23 cellular contexts compared by ENCODE assay signal in the genomic region with DNA sequence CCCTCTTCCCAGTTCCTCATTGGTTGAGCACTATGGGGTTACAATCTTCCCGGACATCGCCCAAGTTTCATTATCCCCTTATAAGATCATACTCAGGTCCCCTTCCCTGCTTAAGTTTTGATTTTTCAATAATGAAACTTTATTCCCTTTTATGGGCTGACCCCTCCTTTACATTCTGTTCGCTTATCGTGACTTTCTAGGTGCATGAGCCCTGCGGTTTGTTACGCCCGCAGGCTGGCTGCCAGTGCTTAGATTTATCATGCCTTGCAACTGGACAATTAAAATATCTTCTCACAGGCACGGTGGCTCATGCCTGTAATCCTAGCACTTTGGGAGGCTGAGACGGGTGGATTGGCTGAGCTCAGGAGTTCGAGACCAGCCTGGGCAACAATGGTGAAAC.
DNase-seq lines count a peak whose midpoint lies in the region; ATAC-seq, FAIRE-seq and TF ChIP-seq lines count a peak whose summit lies in the region.
"Had no signal": no experiment of that assay in that cellular context is flagged by ENCODE, and none has a peak within 500 bp of the region (broad histone marks: within the 10 kb centered on the region; RNA-seq: fewer than 3 reads in every experiment).

No MANE protein-coding gene starts in this region.

- no peak overlapping the region for H3K9ac ChIP-seq in astrocyte (ENCODE audit: low read length)
- H3K9ac ChIP-seq: BLaER1, GM23248 had no signal

- H3K79me2 ChIP-seq in astrocyte (ENCODE audit: insufficient read depth, low read length) = no peaks in the 10 kb centered on the region

- H3K4me1 ChIP-seq in astrocyte (ENCODE audit: insufficient read depth, low read length) (no peaks in the 10 kb centered on the region), small intestine (ENCODE audit: control insufficient read depth in 2 of 2, insufficient read depth in 1 of 2, low read depth in 1 of 2, low read length in 1 of 2) (no peaks in the 10 kb centered on the region)
- H3K4me1 ChIP-seq: BLaER1 had no signal

- H3K9me3 ChIP-seq in astrocyte (ENCODE audit: insufficient read depth, low read depth, low read length) = no peaks in the 10 kb centered on the region
- H3K9me3 ChIP-seq in small intestine (ENCODE audit: control insufficient read depth, low read depth) = no peaks in the 10 kb centered on the region
- H3K9me3 ChIP-seq: BLaER1 had no signal

- no peaks in the 10 kb centered on the region for H3K36me3 Mint-ChIP-seq in activated CD4-positive, alpha-beta T cell treated with anti-CD3 and anti-CD28 coated beads, Interleukin-2, amount 10 ng/mL, durations not matched to agents 24 days and 14 days (ENCODE audit: low read depth)
- no peaks in the 10 kb centered on the region for H3K36me3 Mint-ChIP-seq in activated CD4-positive, alpha-beta T cell treated with anti-CD3 and anti-CD28 coated beads, Interleukin-2, amount 10 ng/mL, durations not matched to agents 7 days and 5 days (ENCODE audit: low read depth)
- no peaks in the 10 kb centered on the region for H3K36me3 Mint-ChIP-seq in astrocyte (ENCODE audit: low read depth, unreplicated experiment)
- H3K36me3 Mint-ChIP-seq: CD8-positive, alpha-beta memory T cell had no signal

- H2AFZ ChIP-seq in astrocyte (ENCODE audit: low read depth, low read length) = no peak overlapping the region
- H2AFZ ChIP-seq: GM23248 had no signal

- no peak overlapping the region for H3K27ac Mint-ChIP-seq in activated CD4-positive, alpha-beta T cell treated with anti-CD3 and anti-CD28 coated beads, Interleukin-2, amount 10 ng/mL, durations not matched to agents 24 days and 14 days
- no peak overlapping the region for H3K27ac Mint-ChIP-seq in activated CD4-positive, alpha-beta T cell treated with anti-CD3 and anti-CD28 coated beads, Interleukin-2, amount 10 ng/mL, durations not matched to agents 7 days and 5 days
- peak overlapping the region; percentile 35 for H3K27ac Mint-ChIP-seq in astrocyte (ENCODE audit: unreplicated experiment)
- H3K27ac Mint-ChIP-seq: B cell; CD4-positive, alpha-beta T cell had no signal

- DNase-seq in activated CD4-positive, alpha-beta T cell treated with anti-CD3 and anti-CD28 coated beads, Interleukin-2, amount 10 ng/mL, durations not matched to agents 24 days and 14 days = peak; percentile 38
- no peak for DNase-seq in activated CD4-positive, alpha-beta T cell treated with anti-CD3 and anti-CD28 coated beads, Interleukin-2, amount 10 ng/mL, durations not matched to agents 7 days and 5 days
- no peak for DNase-seq in astrocyte (ENCODE audit: low read depth)
- peak; percentile 8 for DNase-seq in small intestine
- DNase-seq: CD4-positive, alpha-beta T cell; CD8-positive, alpha-beta memory T cell; DMS 273 treated with DMSO at 0.1 percent for 48 hours; DMS79; GF-D8; GM23248; H7; HCEC 1CT had no signal

- CTCF ChIA-PET in activated CD4-positive, alpha-beta T cell treated with anti-CD3 and anti-CD28 coated beads, Interleukin-2, amount 10 ng/mL, durations not matched to agents 7 days and 5 days (lab: Charles Lee) = no interaction called here

- H3K27me3 ChIP-seq in astrocyte (ENCODE audit: insufficient read depth, low read length) (no peaks in the 10 kb centered on the region), small intestine (ENCODE audit: control insufficient read depth in 2 of 2, insufficient read depth in 2 of 2, low read length in 2 of 2) (no peaks in the 10 kb centered on the region)
- H3K27me3 ChIP-seq: BLaER1 had no signal

- TF ChIP-seq CTCF in astrocyte (IDR thresholded peaks at IDR 0.05; ENCODE audit: insufficient read depth, low read depth, low read length) = no peak

- no peaks in the 10 kb centered on the region for H3K9me3 Mint-ChIP-seq in activated CD4-positive, alpha-beta T cell treated with anti-CD3 and anti-CD28 coated beads, Interleukin-2, amount 10 ng/mL, durations not matched to agents 24 days and 14 days
- H3K9me3 Mint-ChIP-seq in activated CD4-positive, alpha-beta T cell treated with anti-CD3 and anti-CD28 coated beads, Interleukin-2, amount 10 ng/mL, durations not matched to agents 7 days and 5 days = no peaks in the 10 kb centered on the region
- no peaks in the 10 kb centered on the region for H3K9me3 Mint-ChIP-seq in astrocyte (ENCODE audit: unreplicated experiment)
- H3K9me3 Mint-ChIP-seq: CD4-positive, alpha-beta T cell had no signal

- 50 to 90% (median 73%) methylated on average over 10 of the region's 10 CpGs for WGBS in small intestine, 3 donors

- H3K4me3 ChIP-seq in astrocyte (ENCODE audit: insufficient read depth, low read depth, low read length) = no peak overlapping the region
- no peak overlapping the region for H3K4me3 ChIP-seq in small intestine (ENCODE audit: low read depth in 1 of 2, low read length in 2 of 2)
- H3K4me3 ChIP-seq: BLaER1, GM23248 had no signal

- H4K20me1 ChIP-seq in astrocyte (ENCODE audit: insufficient read depth, low read length) = no peaks in the 10 kb centered on the region
- H4K20me1 ChIP-seq: BLaER1 had no signal

- POLR2A ChIA-PET in activated CD4-positive, alpha-beta T cell treated with anti-CD3 and anti-CD28 coated beads, Interleukin-2, amount 10 ng/mL, durations not matched to agents 7 days and 5 days (lab: Charles Lee) = no interaction called here

- no peaks in the 10 kb centered on the region for H3K36me3 ChIP-seq in astrocyte (ENCODE audit: insufficient read depth, low read length)
- H3K36me3 ChIP-seq in small intestine (ENCODE audit: control insufficient read depth in 2 of 2, insufficient read depth in 2 of 2, low read length in 2 of 2) = no peaks in the 10 kb centered on the region
- H3K36me3 ChIP-seq: BLaER1 had no signal

- H3K27ac ChIP-seq in astrocyte (ENCODE audit: low read depth, low read length) (no peak overlapping the region), small intestine (ENCODE audit: low read depth in 1 of 2, low read length in 1 of 2) (no peak overlapping the region)
- H3K27ac ChIP-seq: 22Rv1, BLaER1, C4-2B, GM23248 had no signal

- intact Hi-C loops in activated CD4-positive, alpha-beta T cell treated with anti-CD3 and anti-CD28 coated beads, Interleukin-2, amount 10 ng/mL, durations not matched to agents 24 days and 14 days (cut with micrococcal nuclease) = no loop called here

- H3K4me2 ChIP-seq in astrocyte (ENCODE audit: low read length) = no peak overlapping the region
- H3K4me2 ChIP-seq: BLaER1 had no signal

- peaks cover 2% of the 10 kb centered on the region for H3K27me3 Mint-ChIP-seq in activated CD4-positive, alpha-beta T cell treated with anti-CD3 and anti-CD28 coated beads, Interleukin-2, amount 10 ng/mL, durations not matched to agents 24 days and 14 days
- no peaks in the 10 kb centered on the region for H3K27me3 Mint-ChIP-seq in activated CD4-positive, alpha-beta T cell treated with anti-CD3 and anti-CD28 coated beads, Interleukin-2, amount 10 ng/mL, durations not matched to agents 7 days and 5 days
- H3K27me3 Mint-ChIP-seq in astrocyte (ENCODE audit: low read depth, unreplicated experiment) = no peaks in the 10 kb centered on the region

- H3K4me1 Mint-ChIP-seq in activated CD4-positive, alpha-beta T cell treated with anti-CD3 and anti-CD28 coated beads, Interleukin-2, amount 10 ng/mL, durations not matched to agents 24 days and 14 days = no peaks in the 10 kb centered on the region
- H3K4me1 Mint-ChIP-seq in activated CD4-positive, alpha-beta T cell treated with anti-CD3 and anti-CD28 coated beads, Interleukin-2, amount 10 ng/mL, durations not matched to agents 7 days and 5 days = no peaks in the 10 kb centered on the region
- H3K4me1 Mint-ChIP-seq in astrocyte (ENCODE audit: low read depth, unreplicated experiment) = peaks cover 5% of the 10 kb centered on the region
- H3K4me1 Mint-ChIP-seq: B cell; CD8-positive, alpha-beta memory T cell had no signal

- no peak overlapping the region for H3K4me3 Mint-ChIP-seq in activated CD4-positive, alpha-beta T cell treated with anti-CD3 and anti-CD28 coated beads, Interleukin-2, amount 10 ng/mL, durations not matched to agents 24 days and 14 days
- H3K4me3 Mint-ChIP-seq in activated CD4-positive, alpha-beta T cell treated with anti-CD3 and anti-CD28 coated beads, Interleukin-2, amount 10 ng/mL, durations not matched to agents 7 days and 5 days = no peak overlapping the region
- H3K4me3 Mint-ChIP-seq in astrocyte (ENCODE audit: unreplicated experiment) = no peak overlapping the region
- H3K4me3 Mint-ChIP-seq: B cell; CD4-positive, alpha-beta T cell; CD8-positive, alpha-beta memory T cell had no signal

- ATAC-seq in GM18519 (IDR thresholded peaks at IDR 0.05; ENCODE audit: low FRiP score, unreplicated experiment) (no peak), GM19395 (IDR thresholded peaks at IDR 0.05; ENCODE audit: unreplicated experiment) (no peak)

- FAIRE-seq in astrocyte (lab: Jason Lieb, UNC) (no peak), small intestine (lab: Jason Lieb, UNC) (no peak)
- FAIRE-seq: A204.1, D721Med, GM12891, GM18507, H1 had no signal

Comparison
In these comparisons a context has a peak if more than half of its experiments do, and no peak if none do; other contexts are left out.
1. DNase-seq: peak in activated CD4-positive, alpha-beta T cell treated with anti-CD3 and anti-CD28 coated beads, Interleukin-2, amount 10 ng/mL, durations not matched to agents 24 days and 14 days (single experiment) and small intestine (single experiment); none in activated CD4-positive, alpha-beta T cell treated with anti-CD3 and anti-CD28 coated beads, Interleukin-2, amount 10 ng/mL, durations not matched to agents 7 days and 5 days (single experiment) and astrocyte (single experiment).